ENCODE assay signal across 8 cellular contexts in genomic region chr19:46515879-46516350, GRCh38. TPM values are rescaled to one million over a fixed set of nuclear protein-coding genes. Genes with fewer than 3 reads are reported as not detected.
DNase-seq lines count a peak whose midpoint lies in the region; ATAC-seq and TF ChIP-seq lines count a peak whose summit lies in the region.

No MANE protein-coding gene starts in this region.

- WGBS in esophagus squamous epithelium, 2 donors, result 17 to 18% methylated on average over 6 of the region's 6 CpGs

- peak in 5 of 6 experiments; percentile 43 to 60 (median 51) for TF ChIP-seq CTCF in esophagus squamous epithelium (IDR thresholded peaks at IDR 0.05)
- peak; percentile 63 for TF ChIP-seq CTCF in parathyroid adenoma (IDR thresholded peaks at IDR 0.05)

- H3K4me1 ChIP-seq in esophagus squamous epithelium, result peaks cover 0 to 12% (median 4%) of the 10 kb centered on the region in 3 donors
- no peaks in the 10 kb centered on the region for H3K4me1 ChIP-seq in parathyroid adenoma

- intact Hi-C loops in esophagus squamous epithelium (cut with DNase I), result no loop called here

- no peak overlapping the region for H3K27ac ChIP-seq in esophagus squamous epithelium
- no peak overlapping the region for H3K27ac ChIP-seq in parathyroid adenoma

- H3K79me2 ChIP-seq in parathyroid adenoma, result no peaks in the 10 kb centered on the region

- no peak overlapping the region for H3K4me2 ChIP-seq in parathyroid adenoma (ENCODE audit: low read length)

- H3K9ac ChIP-seq in parathyroid adenoma, result no peak overlapping the region

- no peak for TF ChIP-seq POLR2A in esophagus squamous epithelium (IDR thresholded peaks at IDR 0.05)

- H2AFZ ChIP-seq in parathyroid adenoma, result no peak overlapping the region

- peak; percentile 28 for DNase-seq in NCI-H1436 (lab: John Stamatoyannopoulos, UW)
- no peak for DNase-seq in NCI-H1436 treated with DMSO at 0.1 percent for 48 hours (lab: John Stamatoyannopoulos, UW)
- peak; percentile 58 for DNase-seq in HuH-7.5 (ENCODE audit: low spot score)
- DNase-seq in UCSD-AML1 (lab: John Stamatoyannopoulos, UW; ENCODE audit: unreplicated experiment), result peak; percentile 17
- DNase-seq in esophagus squamous epithelium (lab: John Stamatoyannopoulos, UW), result no peak

- H3K9me3 ChIP-seq in esophagus squamous epithelium, result no peaks in the 10 kb centered on the region
- H3K9me3 ChIP-seq in parathyroid adenoma (ENCODE audit: control insufficient read depth, low read length), result no peaks in the 10 kb centered on the region

- ATAC-seq in HG03342 (IDR thresholded peaks at IDR 0.05; ENCODE audit: unreplicated experiment) (no peak), HG02571 (IDR thresholded peaks at IDR 0.05; ENCODE audit: unreplicated experiment) (no peak)

- H3K4me3 ChIP-seq in esophagus squamous epithelium (no peak overlapping the region), parathyroid adenoma (ENCODE audit: low read depth, low read length) (no peak overlapping the region)

- H3K27me3 ChIP-seq in esophagus squamous epithelium, result peaks cover 0 to 24% (median 2%) of the 10 kb centered on the region in 4 donors
- H3K27me3 ChIP-seq in parathyroid adenoma (ENCODE audit: control insufficient read depth, insufficient read depth, low read length), result no peaks in the 10 kb centered on the region

- H3K36me3 ChIP-seq in esophagus squamous epithelium, result no peaks in the 10 kb centered on the region
- H3K36me3 ChIP-seq in parathyroid adenoma (ENCODE audit: control insufficient read depth, insufficient read depth, low read length), result no peaks in the 10 kb centered on the region

RNA-seq across cellular contexts. Expression of gene PNMA8B, which starts 20.2 kb away (rescaled TPM):
- 1 to 10 TPM in 1 of 4 donors, under 1 TPM in 3; 0.13 to 1.1 (median 0.79) TPM for total RNA-seq in esophagus squamous epithelium

RNA-seq across cellular contexts. Expression of gene PNMA8A, which starts 44.6 kb away (rescaled TPM):
- under 1 TPM in 1 of 4 donors, not detected in 3; 0.38 TPM for total RNA-seq in esophagus squamous epithelium

Comparison
In these comparisons a context has a peak if more than half of its experiments do, and no peak if none do; other contexts are left out.
1. DNase-seq: peak in NCI-H1436 (single experiment), HuH-7.5 (single experiment) and UCSD-AML1 (single experiment); none in NCI-H1436 treated with DMSO at 0.1 percent for 48 hours (single experiment) and esophagus squamous epithelium (single experiment).